Comparison of ENCODE assay signal across 2 cellular contexts in the genomic region with DNA sequence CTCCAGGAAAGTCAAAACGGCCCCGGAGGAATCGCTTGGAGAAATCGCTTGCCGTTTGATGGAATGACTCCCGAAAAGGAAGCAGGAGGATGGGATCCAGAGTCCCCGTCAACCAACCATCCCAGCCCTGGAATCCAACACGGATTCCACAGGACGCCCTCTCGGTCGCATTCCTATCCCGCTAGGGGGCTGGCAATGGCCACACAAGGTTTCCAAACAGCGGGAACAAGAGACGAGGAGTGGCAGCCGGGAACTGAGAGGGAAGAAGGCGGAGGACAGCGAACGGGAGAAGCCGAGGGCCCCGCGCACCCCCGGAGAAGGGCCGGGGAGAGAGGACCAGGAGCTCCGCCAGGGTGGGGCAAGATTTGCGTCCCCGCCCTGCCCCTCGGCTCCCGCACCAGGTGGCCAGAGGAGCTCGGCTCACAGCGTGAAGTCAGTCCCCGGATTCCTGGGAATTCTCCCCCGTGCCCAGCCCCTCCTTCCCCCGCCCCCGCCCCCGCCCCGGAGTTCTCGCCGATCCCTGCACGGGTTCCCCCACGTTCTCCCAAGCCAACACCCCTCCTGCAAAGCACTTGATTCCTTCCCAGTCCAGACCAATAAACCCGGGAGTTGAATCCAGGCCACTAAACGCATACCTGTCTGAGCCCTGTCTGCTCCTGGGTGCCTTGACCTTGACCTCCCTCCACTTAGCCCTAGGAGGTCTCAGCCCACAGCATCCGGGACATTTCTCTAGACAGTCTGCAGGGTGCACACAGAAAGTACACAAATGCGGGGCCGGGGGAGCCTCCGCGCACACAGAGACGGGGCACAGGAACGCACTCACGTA.
TF ChIP-seq lines count a peak whose summit lies in the region.

No MANE protein-coding gene starts in this region.

TF ChIP-seq in HCT116, 20 proteins besides CTCF, POLR2A, EP300 and RAD21:
- TF ChIP-seq SP1 (IDR thresholded peaks at IDR 0.05; ENCODE audit: low read depth) (no peak), JUND (IDR thresholded peaks at IDR 0.05) (no peak), ZFX (IDR thresholded peaks at IDR 0.05) (no peak), POLR2AphosphoS5 (IDR thresholded peaks at IDR 0.05; ENCODE audit: low read depth, low read length) (no peak), YY1 (IDR thresholded peaks at IDR 0.05; ENCODE audit: extremely low read depth, insufficient replicate concordance, low read depth, low read length) (no peak), REST (IDR thresholded peaks at IDR 0.05; ENCODE audit: low read depth) (no peak), CEBPB (IDR thresholded peaks at IDR 0.05; ENCODE audit: low read depth) (no peak), ELF1 (IDR thresholded peaks at IDR 0.05; ENCODE audit: borderline replicate concordance, low read depth) (no peak), EZH2 (IDR thresholded peaks at IDR 0.05) (no peak)
- TF ChIP-seq, protein P1, sequence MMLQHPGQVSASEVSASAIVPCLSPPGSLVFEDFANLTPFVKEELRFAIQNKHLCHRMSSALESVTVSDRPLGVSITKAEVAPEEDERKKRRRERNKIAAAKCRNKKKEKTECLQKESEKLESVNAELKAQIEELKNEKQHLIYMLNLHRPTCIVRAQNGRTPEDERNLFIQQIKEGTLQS (IDR thresholded peaks at IDR 0.05), result no peak

TF ChIP-seq in H1, 55 proteins besides CTCF, POLR2A, EP300 and RAD21:
- no peak for TF ChIP-seq TAF7 (optimal IDR thresholded peaks at IDR 0.05; ENCODE audit: borderline replicate concordance, low read depth, low read length)
- no peak for TF ChIP-seq GTF2F1 (IDR thresholded peaks at IDR 0.05; ENCODE audit: borderline replicate concordance, low read depth, low read length)
- TF ChIP-seq SP1 (IDR thresholded peaks at IDR 0.05; ENCODE audit: low read depth, low read length), result no peak
- TF ChIP-seq SIN3A (conservative IDR thresholded peaks at IDR 0.05 in 1 of 2, IDR thresholded peaks at IDR 0.05 in 1 of 2; ENCODE audit: low read depth in 1 of 2, low read length in 2 of 2), result 0 out of 4 replicates have a peak, but pooled peaks of 1 of the 2 experiments have one; percentile 12
- no peak for TF ChIP-seq POU5F1 (IDR thresholded peaks at IDR 0.05; ENCODE audit: low read depth, low read length)
- TF ChIP-seq MAX (IDR thresholded peaks at IDR 0.05), result no peak
- peak; percentile 87 for TF ChIP-seq TEAD4 (IDR thresholded peaks at IDR 0.05; ENCODE audit: low read depth, low read length)
- peak; percentile 5 for TF ChIP-seq ASH2L (IDR thresholded peaks at IDR 0.05; ENCODE audit: low read length)
- no peak for TF ChIP-seq NRF1 (IDR thresholded peaks at IDR 0.05; ENCODE audit: low read depth, low read length)
- TF ChIP-seq NANOG (IDR thresholded peaks at IDR 0.05; ENCODE audit: insufficient read depth, low read depth, low read length, poor library complexity, severe bottlenecking), result no peak
